ENCODE assay signal across 11 cellular contexts in genomic region chr22:41417622-41418390, GRCh38. TPM values are rescaled to one million over a fixed set of nuclear protein-coding genes. Genes with fewer than 3 reads are reported as not detected.
A peak's percentile ranks its signal among the peaks of the same experiment; 100 is the strongest.
DNase-seq lines count a peak whose midpoint lies in the region; ATAC-seq and TF ChIP-seq lines count a peak whose summit lies in the region.
"Had no signal": no experiment of that assay in that cellular context is flagged by ENCODE, and none has a peak within 500 bp of the region (broad histone marks: within the 10 kb centered on the region; RNA-seq: fewer than 3 reads in every experiment).

No MANE protein-coding gene starts in this region.

- peak overlapping the region; percentile 82 to 92 for H3K27ac ChIP-seq in lung (ENCODE audit: low read depth in 1 of 2, low read length in 1 of 2)
- peak overlapping the region; percentile 95 for H3K27ac ChIP-seq in stomach smooth muscle (ENCODE audit: low read length)

- H3K4me3 ChIP-seq in lung (no peak overlapping the region), stomach smooth muscle (ENCODE audit: low read length in 2 of 2) (peak overlapping the region in 1 of 2 donors; percentile 58)

- peaks cover 29% of the 10 kb centered on the region for H3K36me3 Mint-ChIP-seq in effector memory CD8-positive, alpha-beta T cell (ENCODE audit: insufficient read depth)

- H3K27ac Mint-ChIP-seq in effector memory CD8-positive, alpha-beta T cell = peak overlapping the region; percentile 32 to 63

- H3K27me3 ChIP-seq in lung (ENCODE audit: control insufficient read depth, insufficient read depth) (no peaks in the 10 kb centered on the region), stomach smooth muscle (ENCODE audit: control insufficient read depth in 1 of 2, insufficient read depth in 2 of 2, low read length in 2 of 2) (no peaks in the 10 kb centered on the region)

- no peak overlapping the region for H3K4me3 Mint-ChIP-seq in effector memory CD8-positive, alpha-beta T cell

- H3K9me3 Mint-ChIP-seq in effector memory CD8-positive, alpha-beta T cell = no peaks in the 10 kb centered on the region

- 52 to 80% methylated on average over 13 of the region's 13 CpGs for WGBS in lung, 2 donors

- H3K27me3 Mint-ChIP-seq in effector memory CD8-positive, alpha-beta T cell = no peaks in the 10 kb centered on the region

- no peak for TF ChIP-seq CTCF in lung (IDR thresholded peaks at IDR 0.05; ENCODE audit: control extremely low read depth, extremely low read depth)

- peaks cover 0 to under 1% of the 10 kb centered on the region in 2 donors for H3K36me3 ChIP-seq in lung (ENCODE audit: control insufficient read depth in 2 of 2, insufficient read depth in 2 of 2, low read length in 2 of 2)
- H3K36me3 ChIP-seq in stomach smooth muscle (ENCODE audit: control insufficient read depth in 2 of 2, insufficient read depth in 2 of 2, low read length in 2 of 2) = no peaks in the 10 kb centered on the region

- H3K9me3 ChIP-seq in lung (ENCODE audit: control insufficient read depth in 2 of 2, insufficient read depth in 1 of 2, low read length in 1 of 2) = no peaks in the 10 kb centered on the region
- H3K9me3 ChIP-seq in stomach smooth muscle (ENCODE audit: control insufficient read depth in 2 of 2, low read length in 2 of 2) = no peaks in the 10 kb centered on the region

- peak overlapping the region; percentile 39 to 76 for H3K9ac ChIP-seq in stomach smooth muscle (ENCODE audit: low read length in 2 of 2)

- peak; percentile 75 for DNase-seq in M059J (ENCODE audit: low read depth)
- no peak for DNase-seq in effector memory CD8-positive, alpha-beta T cell
- DNase-seq in lung (ENCODE audit: low spot score) = peak; percentile 92
- DNase-seq: NCI-H2107; stimulated activated CD4-positive, alpha-beta T cell treated with anti-CD3 and anti-CD28 coated beads, Interleukin-2, amount 100 ng/mL, for 48 hours; T-helper 2 cell had no signal

- H3K4me1 Mint-ChIP-seq in effector memory CD8-positive, alpha-beta T cell (ENCODE audit: low read depth in 2 of 2) = peaks cover 5 to 15% of the 10 kb centered on the region in 2 donors

- H3K4me1 ChIP-seq in lung (ENCODE audit: control insufficient read depth in 2 of 2, insufficient read depth in 2 of 2, low read length in 2 of 2) (peaks cover 2 to 25% of the 10 kb centered on the region in 2 donors), stomach smooth muscle (ENCODE audit: control insufficient read depth, insufficient read depth, low read length) (peaks cover 51% of the 10 kb centered on the region)

- ATAC-seq in effector memory CD8-positive, alpha-beta T cell (replicated peaks) = no peak
- ATAC-seq in lung (ENCODE audit: insufficient read depth, low FRiP score) (peak; percentile 44), HG03135 (IDR thresholded peaks at IDR 0.05; ENCODE audit: unreplicated experiment) (no peak), GM19023 (IDR thresholded peaks at IDR 0.05; ENCODE audit: unreplicated experiment) (no peak), GM19351 (IDR thresholded peaks at IDR 0.05; ENCODE audit: unreplicated experiment) (no peak), HG03469 (IDR thresholded peaks at IDR 0.05; ENCODE audit: unreplicated experiment) (no peak)

RNA-seq across cellular contexts. Expression of gene TOB2, which starts 28.8 kb away (rescaled TPM):
- 10.1 and 19.0 TPM in 2 replicates for total RNA-seq in M059J (2014; rRNA removed; shearing (Covaris generic))
- total RNA-seq in lung = 10 to 100 TPM; 26.8 to 46.7 TPM
- polyA plus RNA-seq in lung = 10 to 100 TPM; 15.4 to 20.1 TPM

RNA-seq across cellular contexts. Expression of gene TEF, which starts 36.1 kb away (rescaled TPM):
- 7.6 and 12.0 TPM in 2 replicates for total RNA-seq in M059J (2014; rRNA removed; shearing (Covaris generic))
- 10 to 100 TPM in 1 of 2 donors, 1 to 10 TPM in 1; 8.3 to 23.8 TPM for total RNA-seq in lung
- polyA plus RNA-seq in lung = 10 to 100 TPM in 1 of 2 donors, 1 to 10 TPM in 1; 6.4 to 19.8 TPM

RNA-seq across cellular contexts. Expression of gene PHF5A, which starts 50.7 kb away (rescaled TPM):
- total RNA-seq in M059J (2014; rRNA removed; shearing (Covaris generic)) = 42.8 and 69.0 TPM in 2 replicates
- total RNA-seq in lung = 10 to 100 TPM; 28.9 to 33.9 TPM
- 10 to 100 TPM; 46.2 to 89.6 TPM for polyA plus RNA-seq in lung

RNA-seq across cellular contexts. Expression of gene ACO2, which starts 51.1 kb away (rescaled TPM):
- total RNA-seq in M059J (2014; rRNA removed; shearing (Covaris generic)) = 28.1 and 43.7 TPM in 2 replicates
- total RNA-seq in lung = 100 to 1,000 TPM in 1 of 2 donors, 10 to 100 TPM in 1; 57.8 to 101 TPM
- 10 to 100 TPM; 34.1 to 67.1 TPM for polyA plus RNA-seq in lung

Comparison
In these comparisons a context has a peak if more than half of its experiments do, and no peak if none do; other contexts are left out.
1. DNase-seq: peak in M059J (single experiment) and lung (single experiment); none in effector memory CD8-positive, alpha-beta T cell (0 of 3).